ENCODE assay signal across 17 cellular contexts in the genomic region with DNA sequence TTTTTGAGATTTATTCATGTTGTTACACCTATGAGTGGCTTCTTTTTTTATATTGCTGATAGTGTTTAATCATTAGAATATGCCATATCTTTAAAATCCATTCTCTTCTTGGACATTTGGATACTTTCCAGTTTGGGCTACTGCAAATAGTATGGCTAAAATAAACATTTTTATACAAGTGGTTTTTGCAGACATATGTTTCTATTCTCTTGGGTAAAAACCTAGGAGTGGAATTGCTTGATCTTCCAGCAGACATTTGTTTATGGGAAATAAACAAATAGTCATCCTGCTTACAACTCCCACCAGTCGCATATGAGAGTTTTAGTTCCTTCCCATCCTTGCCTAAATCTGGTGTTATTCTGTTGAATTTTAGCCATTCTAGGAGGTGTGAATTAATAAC.
A peak's percentile ranks its signal among the peaks of the same experiment; 100 is the strongest.
DNase-seq lines count a peak whose midpoint lies in the region; ATAC-seq and TF ChIP-seq lines count a peak whose summit lies in the region.
"Had no signal": no experiment of that assay in that cellular context is flagged by ENCODE, and none has a peak within 500 bp of the region (broad histone marks: within the 10 kb centered on the region; RNA-seq: fewer than 3 reads in every experiment).

No MANE protein-coding gene starts in this region.

- H2BK5ac ChIP-seq in IMR-90 (ENCODE audit: low read depth, low read length, poor library complexity, severe bottlenecking) = no peak overlapping the region

- H3K27ac ChIP-seq in IMR-90 (ENCODE audit: insufficient read depth, low read length) = no peak overlapping the region
- H3K27ac ChIP-seq: BLaER1, GM23248 had no signal

- TF ChIP-seq POLR2A in IMR-90 (IDR thresholded peaks at IDR 0.05; ENCODE audit: low read depth, low read length) = no peak

- TF ChIP-seq CTCF in IMR-90 (conservative IDR thresholded peaks at IDR 0.05; ENCODE audit: low read depth, low read length) (no peak), progenitor cell of endocrine pancreas (IDR thresholded peaks at IDR 0.05; ENCODE audit: unreplicated experiment) (no peak)

- no peak overlapping the region for H3K4me3 ChIP-seq in IMR-90 (ENCODE audit: insufficient read depth, low read depth, low read length)
- H3K4me3 ChIP-seq: BLaER1, GM23248 had no signal

- H4K8ac ChIP-seq in IMR-90 (ENCODE audit: low read depth in 2 of 2, low read length in 2 of 2) = no peak overlapping the region

- no peak overlapping the region for H3K56ac ChIP-seq in IMR-90 (ENCODE audit: extremely low read depth, insufficient read depth, low read length)

- H3K9me1 ChIP-seq in IMR-90 (ENCODE audit: insufficient read depth, low read length) = no peaks in the 10 kb centered on the region; the same call in 1 of the 2 replicates

- H3K79me1 ChIP-seq in IMR-90 (ENCODE audit: low read depth in 1 of 2, low read length in 2 of 2) = peaks cover 7 to 12% of the 10 kb centered on the region in 2 experiments; a peak in 2 of 4 replicates

- H3K4me1 ChIP-seq in IMR-90 (ENCODE audit: control insufficient read depth, insufficient read depth, low read length) = no peaks in the 10 kb centered on the region; the same call in 1 of the 2 replicates
- H3K4me1 ChIP-seq: BLaER1 had no signal

- H3K36me3 Mint-ChIP-seq in progenitor cell of endocrine pancreas (ENCODE audit: insufficient read depth) = peaks cover 6% of the 10 kb centered on the region
- H3K36me3 Mint-ChIP-seq: CD8-positive, alpha-beta T cell had no signal

- no peaks in the 10 kb centered on the region; the same call in 1 of the 2 replicates for H4K20me1 ChIP-seq in IMR-90 (ENCODE audit: insufficient read depth, low read length)
- H4K20me1 ChIP-seq: BLaER1 had no signal

- ATAC-seq in IMR-90 (ENCODE audit: low read depth) (peak; percentile 35; the same call in 1 of the 2 replicates), GM21515 (IDR thresholded peaks at IDR 0.05; ENCODE audit: unreplicated experiment) (no peak)
- ATAC-seq: CD8-positive, alpha-beta T cell; HCT116; HepG2 had no signal

- H3K9ac ChIP-seq in IMR-90 (ENCODE audit: low read depth, low read length) = no peak overlapping the region
- H3K9ac ChIP-seq: BLaER1, GM23248 had no signal

- no peak overlapping the region for H2BK20ac ChIP-seq in IMR-90 (ENCODE audit: low read depth, low read length)

- no peak overlapping the region for H4K91ac ChIP-seq in IMR-90 (ENCODE audit: insufficient read depth, low read depth, low read length)

- peaks cover 3% of the 10 kb centered on the region for H3K9me3 Mint-ChIP-seq in progenitor cell of endocrine pancreas (ENCODE audit: low read depth)

- no peak overlapping the region for H2BK15ac ChIP-seq in IMR-90 (ENCODE audit: low read depth, low read length)

- H3K27me3 Mint-ChIP-seq in progenitor cell of endocrine pancreas = no peaks in the 10 kb centered on the region

- H3K27ac Mint-ChIP-seq in progenitor cell of endocrine pancreas = no peak overlapping the region
- H3K27ac Mint-ChIP-seq: CD14-positive monocyte; CD8-positive, alpha-beta T cell had no signal

- no peak overlapping the region for H3K4me3 Mint-ChIP-seq in progenitor cell of endocrine pancreas (ENCODE audit: low read depth)
- H3K4me3 Mint-ChIP-seq: CD14-positive monocyte; CD8-positive, alpha-beta T cell had no signal

- in situ Hi-C loops in IMR-90 (cut with MboI; ENCODE audit: low sequenced_read_pairs) = no loop called here

- no peak for TF ChIP-seq RAD21 in IMR-90 (IDR thresholded peaks at IDR 0.05; ENCODE audit: low read length)

- no peak overlapping the region for H3K4me2 ChIP-seq in IMR-90 (ENCODE audit: low read depth, low read length)
- H3K4me2 ChIP-seq: BLaER1 had no signal

- POLR2A ChIA-PET in IMR-90 (lab: Charles Lee; ENCODE audit: unreplicated experiment) = no interaction called here

- no peak overlapping the region for H2BK120ac ChIP-seq in IMR-90 (ENCODE audit: low read depth, low read length)

- H3K14ac ChIP-seq in IMR-90 (replicated peaks; ENCODE audit: low read depth, low read length) = no peak overlapping the region

- no CpG with 5 or more reads among the region's 1 CpG for WGBS in IMR-90 (ENCODE audit: extremely low coverage in 2 of 2, insufficient read length in 1 of 2), 2 experiments

- no peak overlapping the region for H4K5ac ChIP-seq in IMR-90 (ENCODE audit: low read depth, low read length)

- H3K9me3 ChIP-seq in IMR-90 (ENCODE audit: control insufficient read depth, insufficient read depth, low read length) = peaks cover 3% of the 10 kb centered on the region; the same call in 1 of the 2 replicates
- H3K9me3 ChIP-seq: BLaER1 had no signal

- intact Hi-C loops in IMR-90 (cut with micrococcal nuclease) = loop anchor here (10.0 kb wide), 1 partner anchor 275 kb away; no protein-coding TSS in a partner anchor

- DNase-seq in H4 (ENCODE audit: low spot score) (peak; percentile 5), IMR-90 (peak; percentile 72), fibroblast of peridontal ligament (ENCODE audit: extremely low read depth) (peak; percentile 68), HUDEP-2 (lab: John Stamatoyannopoulos, UW; ENCODE audit: unreplicated experiment in 76 of 76) (no peak), CD1c-positive myeloid dendritic cell (ENCODE audit: extremely low spot score) (no peak), progenitor cell of endocrine pancreas (ENCODE audit: low spot score, unreplicated experiment) (no peak)
- DNase-seq: ACHN; Calu3; CD8-positive, alpha-beta T cell; DND-41; GM23248; KG1 had no signal

- CTCF ChIA-PET in IMR-90 (lab: Yijun Ruan, JAX) = interaction anchor here (0.7 kb wide), 1 partner anchor 997 kb away, joined by 3 read pairs; no protein-coding TSS in a partner anchor

- H2AK5ac ChIP-seq in IMR-90 (ENCODE audit: low read depth, low read length) = no peak overlapping the region

- H2AK9ac ChIP-seq in IMR-90 (replicated peaks; ENCODE audit: low read depth, low read length, poor library complexity) = no peak overlapping the region

- H3K4ac ChIP-seq in IMR-90 (ENCODE audit: low read depth, low read length) = no peak overlapping the region

- no peaks in the 10 kb centered on the region for H3K27me3 ChIP-seq in IMR-90 (ENCODE audit: control insufficient read depth, insufficient read depth, low read length)
- H3K27me3 ChIP-seq: BLaER1 had no signal

- BruUV-seq in IMR-90 (replicated peaks; lab: Mats Ljungman, UMichigan) = no TSS peak

- no peak overlapping the region for H3K23ac ChIP-seq in IMR-90 (ENCODE audit: low read depth, low read length)

- H3K36me3 ChIP-seq in IMR-90 (ENCODE audit: control insufficient read depth, insufficient read depth, low read length) = peaks cover 7% of the 10 kb centered on the region
- H3K36me3 ChIP-seq: BLaER1 had no signal

- no peak overlapping the region for H2AFZ ChIP-seq in IMR-90 (replicated peaks; ENCODE audit: low read length, poor library complexity)
- H2AFZ ChIP-seq: GM23248 had no signal

- dilution Hi-C loops in IMR-90 (cut with HindIII; ENCODE audit: low sequenced_read_pairs, unreplicated experiment) = no loop called here

- H3K4me1 Mint-ChIP-seq in progenitor cell of endocrine pancreas (ENCODE audit: low read depth) = no peaks in the 10 kb centered on the region
- H3K4me1 Mint-ChIP-seq: CD14-positive monocyte had no signal

- no peak overlapping the region for H3K18ac ChIP-seq in IMR-90 (ENCODE audit: low read depth, low read length)

TF ChIP-seq in IMR-90, 13 proteins besides CTCF, POLR2A, EP300 and RAD21:
- TF ChIP-seq CHD1 (IDR thresholded peaks at IDR 0.05; ENCODE audit: low read depth, low read length) (no peak), CEBPB (IDR thresholded peaks at IDR 0.05; ENCODE audit: low read depth, low read length) (no peak), MXI1 (IDR thresholded peaks at IDR 0.05; ENCODE audit: borderline replicate concordance, low read depth, low read length) (no peak), RFX5 (IDR thresholded peaks at IDR 0.05; ENCODE audit: low read depth, low read length) (no peak), MAFK (IDR thresholded peaks at IDR 0.05; ENCODE audit: low read depth, low read length) (no peak), RCOR1 (IDR thresholded peaks at IDR 0.05; ENCODE audit: insufficient replicate concordance, low read length) (no peak), SMC3 (IDR thresholded peaks at IDR 0.05; ENCODE audit: low read depth, low read length) (no peak), NFE2L2 (IDR thresholded peaks at IDR 0.05; ENCODE audit: low read depth, low read length) (no peak), MAZ (IDR thresholded peaks at IDR 0.05; ENCODE audit: borderline replicate concordance, low read depth, low read length) (no peak)
- TF ChIP-seq, protein P1, sequence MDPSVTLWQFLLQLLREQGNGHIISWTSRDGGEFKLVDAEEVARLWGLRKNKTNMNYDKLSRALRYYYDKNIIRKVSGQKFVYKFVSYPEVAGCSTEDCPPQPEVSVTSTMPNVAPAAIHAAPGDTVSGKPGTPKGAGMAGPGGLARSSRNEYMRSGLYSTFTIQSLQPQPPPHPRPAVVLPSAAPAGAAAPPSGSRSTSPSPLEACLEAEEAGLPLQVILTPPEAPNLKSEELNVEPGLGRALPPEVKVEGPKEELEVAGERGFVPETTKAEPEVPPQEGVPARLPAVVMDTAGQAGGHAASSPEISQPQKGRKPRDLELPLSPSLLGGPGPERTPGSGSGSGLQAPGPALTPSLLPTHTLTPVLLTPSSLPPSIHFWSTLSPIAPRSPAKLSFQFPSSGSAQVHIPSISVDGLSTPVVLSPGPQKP (IDR thresholded peaks at IDR 0.05; ENCODE audit: borderline replicate concordance, low read depth, low read length) = no peak
- TF ChIP-seq, protein P2, sequence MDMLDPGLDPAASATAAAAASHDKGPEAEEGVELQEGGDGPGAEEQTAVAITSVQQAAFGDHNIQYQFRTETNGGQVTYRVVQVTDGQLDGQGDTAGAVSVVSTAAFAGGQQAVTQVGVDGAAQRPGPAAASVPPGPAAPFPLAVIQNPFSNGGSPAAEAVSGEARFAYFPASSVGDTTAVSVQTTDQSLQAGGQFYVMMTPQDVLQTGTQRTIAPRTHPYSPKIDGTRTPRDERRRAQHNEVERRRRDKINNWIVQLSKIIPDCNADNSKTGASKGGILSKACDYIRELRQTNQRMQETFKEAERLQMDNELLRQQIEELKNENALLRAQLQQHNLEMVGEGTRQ (IDR thresholded peaks at IDR 0.05; ENCODE audit: low read depth, low read length) = no peak
TF ChIP-seq in IMR-90: peak in this region for 0.

Comparison
In these comparisons a context has a peak if more than half of its experiments do, and no peak if none do; other contexts are left out.
1. DNase-seq: peak in H4 (single experiment), IMR-90 (single experiment) and fibroblast of peridontal ligament (single experiment); none in HUDEP-2 (0 of 76), CD1c-positive myeloid dendritic cell (single experiment) and progenitor cell of endocrine pancreas (single experiment).